In the genomic region with DNA sequence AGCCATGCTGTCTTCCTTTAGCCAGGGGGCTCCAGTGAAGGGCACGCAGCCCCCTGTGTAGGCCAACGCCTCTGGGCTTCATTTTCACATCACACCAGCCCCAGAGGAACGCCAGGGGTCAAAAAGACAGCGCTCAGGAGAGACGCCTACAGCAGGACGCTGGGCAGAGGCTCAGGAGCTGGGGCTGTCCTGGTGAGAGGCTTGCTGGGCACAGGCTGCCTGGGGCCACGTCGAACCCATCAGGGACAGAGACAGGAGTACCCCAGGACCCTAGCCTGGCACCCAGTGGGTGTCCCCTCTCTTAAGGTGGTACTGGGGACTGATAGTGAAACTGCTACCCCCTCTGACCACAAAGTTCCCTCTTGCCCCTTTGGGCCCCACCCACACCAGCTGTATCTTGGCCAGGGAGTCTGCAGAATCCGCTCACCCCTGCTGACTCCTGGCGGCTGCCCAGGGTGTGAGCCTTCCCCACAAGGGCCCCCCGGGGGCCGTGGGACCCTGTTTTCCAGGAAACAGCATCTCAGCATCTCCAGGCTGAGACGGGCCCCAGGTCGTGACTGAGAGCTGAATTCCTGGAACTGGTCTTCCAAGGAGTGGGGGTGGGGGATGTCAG, we compare ENCODE assay signal across 21 cellular contexts.
DNase-seq lines count a peak whose midpoint lies in the region; ATAC-seq and TF ChIP-seq lines count a peak whose summit lies in the region.
"Had no signal": no experiment of that assay in that cellular context is flagged by ENCODE, and none has a peak within 500 bp of the region (broad histone marks: within the 10 kb centered on the region; RNA-seq: fewer than 3 reads in every experiment).

No MANE protein-coding gene starts in this region.

- no peak overlapping the region for H3K4me3 ChIP-seq in HEK293 (ENCODE audit: low read depth, low read length)
- H3K4me3 ChIP-seq: upper lobe of right lung had no signal

- H3K27ac ChIP-seq in HEK293 (ENCODE audit: extremely low read depth, low read depth, low read length): no peak overlapping the region
- H3K27ac ChIP-seq: neutrophil, upper lobe of right lung had no signal

- CTCF ChIA-PET in HEK293 (lab: Yijun Ruan, JAX): no interaction called here

- no peak for TF ChIP-seq CTCF in HEK293 (tag by site-specific recombination; IDR thresholded peaks at IDR 0.05)

- DNase-seq in Ammon's horn (ENCODE audit: low spot score) (peak; percentile 1), amniotic epithelial cell (ENCODE audit: low read depth) (peak; percentile 24), left lobe of liver (ENCODE audit: low spot score) (peak; percentile 35), kidney glomerular epithelial cell (lab: John Stamatoyannopoulos, UW) (no peak)
- DNase-seq: activated CD4-positive, CD25-positive, alpha-beta regulatory T cell; activated gamma-delta T cell treated with Interleukin-2 at 50 U/mL for 16 hours; anterior cingulate cortex; CD8-positive, alpha-beta memory T cell; foreskin fibroblast; HCEC 1CT; NCI-H187 treated with DMSO at 0.1 percent for 48 hours; NCI-H510A; SHP77; T-helper 17 cell; upper lobe of right lung had no signal

- POLR2A ChIA-PET in HEK293 (lab: Yijun Ruan, JAX): no interaction called here

- H3K9me3 ChIP-seq in HEK293 (ENCODE audit: control insufficient read depth, insufficient read depth, low read depth, low read length): no peaks in the 10 kb centered on the region
- H3K9me3 ChIP-seq: neutrophil, upper lobe of right lung had no signal

- H3K36me3 ChIP-seq in HEK293 (ENCODE audit: control insufficient read depth in 2 of 2, insufficient read depth in 1 of 2, low read length in 2 of 2): no peaks in the 10 kb centered on the region
- H3K36me3 ChIP-seq: neutrophil, upper lobe of right lung had no signal

- H3K4me1 ChIP-seq in HEK293 (ENCODE audit: control insufficient read depth, insufficient read depth, low read length): no peaks in the 10 kb centered on the region
- H3K4me1 ChIP-seq: upper lobe of right lung had no signal

- ATAC-seq in left lobe of liver (no peak), HG02759 (IDR thresholded peaks at IDR 0.05; ENCODE audit: unreplicated experiment) (no peak), GM18519 (IDR thresholded peaks at IDR 0.05; ENCODE audit: low FRiP score, unreplicated experiment) (no peak), GM18511 (IDR thresholded peaks at IDR 0.05; ENCODE audit: unreplicated experiment) (no peak)
- ATAC-seq: right cardiac atrium, T-helper 17 cell, upper lobe of right lung had no signal

TF ChIP-seq in HEK293, 187 proteins besides CTCF, POLR2A, EP300 and RAD21:
- TF ChIP-seq SCRT1 (tag by site-specific recombination; IDR thresholded peaks at IDR 0.05; ENCODE audit: borderline replicate concordance) (no peak), ZBTB17 (tag by site-specific recombination; IDR thresholded peaks at IDR 0.05) (no peak), ZIC2 (tag by site-specific recombination; IDR thresholded peaks at IDR 0.05) (peak; percentile 72; the same call in 1 of the 2 replicates), ZNF341 (tag by site-specific recombination; IDR thresholded peaks at IDR 0.05; ENCODE audit: low read depth) (no peak), ZNF518A (tag by site-specific recombination; conservative IDR thresholded peaks at IDR 0.05; ENCODE audit: low read depth) (no peak)
- TF ChIP-seq, protein P1, sequence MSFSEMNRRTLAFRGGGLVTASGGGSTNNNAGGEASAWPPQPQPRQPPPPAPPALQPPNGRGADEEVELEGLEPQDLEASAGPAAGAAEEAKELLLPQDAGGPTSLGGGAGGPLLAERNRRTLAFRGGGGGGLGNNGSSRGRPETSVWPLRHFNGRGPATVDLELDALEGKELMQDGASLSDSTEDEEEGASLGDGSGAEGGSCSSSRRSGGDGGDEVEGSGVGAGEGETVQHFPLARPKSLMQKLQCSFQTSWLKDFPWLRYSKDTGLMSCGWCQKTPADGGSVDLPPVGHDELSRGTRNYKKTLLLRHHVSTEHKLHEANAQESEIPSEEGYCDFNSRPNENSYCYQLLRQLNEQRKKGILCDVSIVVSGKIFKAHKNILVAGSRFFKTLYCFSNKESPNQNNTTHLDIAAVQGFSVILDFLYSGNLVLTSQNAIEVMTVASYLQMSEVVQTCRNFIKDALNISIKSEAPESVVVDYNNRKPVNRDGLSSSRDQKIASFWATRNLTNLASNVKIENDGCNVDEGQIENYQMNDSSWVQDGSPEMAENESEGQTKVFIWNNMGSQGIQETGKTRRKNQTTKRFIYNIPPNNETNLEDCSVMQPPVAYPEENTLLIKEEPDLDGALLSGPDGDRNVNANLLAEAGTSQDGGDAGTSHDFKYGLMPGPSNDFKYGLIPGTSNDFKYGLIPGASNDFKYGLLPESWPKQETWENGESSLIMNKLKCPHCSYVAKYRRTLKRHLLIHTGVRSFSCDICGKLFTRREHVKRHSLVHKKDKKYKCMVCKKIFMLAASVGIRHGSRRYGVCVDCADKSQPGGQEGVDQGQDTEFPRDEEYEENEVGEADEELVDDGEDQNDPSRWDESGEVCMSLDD (tag by site-specific recombination; IDR thresholded peaks at IDR 0.05): no peak
